22 cellular contexts compared by ENCODE assay signal in genomic region chr20:48148020-48148419, GRCh38.
DNase-seq lines count a peak whose midpoint lies in the region; FAIRE-seq and TF ChIP-seq lines count a peak whose summit lies in the region.
"Had no signal": no experiment of that assay in that cellular context is flagged by ENCODE, and none has a peak within 500 bp of the region (broad histone marks: within the 10 kb centered on the region; RNA-seq: fewer than 3 reads in every experiment).

No MANE protein-coding gene starts in this region.

- TF ChIP-seq CTCF in CD14-positive monocyte (IDR thresholded peaks at IDR 0.05) (no peak), sigmoid colon (IDR thresholded peaks at IDR 0.05) (no peak)

- no peak overlapping the region for H3K27ac ChIP-seq in sigmoid colon
- H3K27ac ChIP-seq: BLaER1 had no signal

- no peak for TF ChIP-seq EP300 in sigmoid colon (IDR thresholded peaks at IDR 0.05)

- TF ChIP-seq POLR2A in sigmoid colon (IDR thresholded peaks at IDR 0.05): no peak

- peak; percentile 89 for FAIRE-seq in HTR-8/SVneo (lab: Jason Lieb, UNC)
- FAIRE-seq: A204.1, D721Med, G401.6, GM12878, GM12892, GM18507 had no signal

- no peak overlapping the region for H3K4me3 Mint-ChIP-seq in CD14-positive monocyte
- H3K4me3 Mint-ChIP-seq: CD4-positive, alpha-beta T cell; CD8-positive, alpha-beta T cell had no signal

- H3K4me1 Mint-ChIP-seq in CD14-positive monocyte: no peaks in the 10 kb centered on the region

- H3K4me3 ChIP-seq in sigmoid colon: no peak overlapping the region
- H3K4me3 ChIP-seq: BLaER1, GM12878 had no signal

- 92 to 96% methylated on average over 3 of the region's 3 CpGs for WGBS in sigmoid colon, 2 donors

- H3K9me3 Mint-ChIP-seq in CD14-positive monocyte: no peaks in the 10 kb centered on the region
- H3K9me3 Mint-ChIP-seq: CD4-positive, alpha-beta T cell; CD8-positive, alpha-beta T cell had no signal

- H3K27me3 Mint-ChIP-seq in CD14-positive monocyte (ENCODE audit: low read depth in 3 of 3): peaks cover 0 to 7% (median 1%) of the 10 kb centered on the region in 3 donors

- no peaks in the 10 kb centered on the region for H3K9me3 ChIP-seq in sigmoid colon
- H3K9me3 ChIP-seq: BE2C, BLaER1, Caco-2 had no signal

- no peaks in the 10 kb centered on the region for H3K27me3 ChIP-seq in sigmoid colon
- H3K27me3 ChIP-seq: BE2C, BLaER1 had no signal

- intact Hi-C loops in CD14-positive monocyte (cut with micrococcal nuclease): no loop called here
- intact Hi-C loops in sigmoid colon (cut with DNase I): no loop called here

- no peaks in the 10 kb centered on the region for H3K36me3 ChIP-seq in sigmoid colon
- H3K36me3 ChIP-seq: BE2C, BLaER1 had no signal

- H3K4me1 ChIP-seq in sigmoid colon: no peaks in the 10 kb centered on the region
- H3K4me1 ChIP-seq: BE2C, BLaER1, Caco-2 had no signal

- peak overlapping the region in 1 of 7 donors; percentile 46 for H3K27ac Mint-ChIP-seq in CD14-positive monocyte
- H3K27ac Mint-ChIP-seq: CD4-positive, alpha-beta T cell; CD8-positive, alpha-beta T cell had no signal

- H3K36me3 Mint-ChIP-seq in CD14-positive monocyte: no peaks in the 10 kb centered on the region
- H3K36me3 Mint-ChIP-seq: CD8-positive, alpha-beta T cell had no signal

- peak; percentile 28 for DNase-seq in CD14-positive monocyte (ENCODE audit: low spot score)
- DNase-seq in HTR-8/SVneo (ENCODE audit: insufficient read length, low spot score): no peak
- DNase-seq in sigmoid colon: peak; percentile 3
- DNase-seq in effector CD4-positive, alpha-beta T cell: no peak
- no peak for DNase-seq in midbrain (lab: John Stamatoyannopoulos, UW)
- DNase-seq in GDM1 (lab: John Stamatoyannopoulos, UW): no peak
- DNase-seq: 8988T; ACHN; BE2C; C1 segment of cervical spinal cord; Caco-2; Calu3; CD4-positive, alpha-beta T cell; CD8-positive, alpha-beta T cell; DMS79 treated with DMSO at 0.1 percent for 48 hours had no signal

Comparison
In these comparisons a context has a peak if more than half of its experiments do, and no peak if none do; other contexts are left out.
1. DNase-seq: peak in CD14-positive monocyte (single experiment) and sigmoid colon (single experiment); none in HTR-8/SVneo (single experiment), effector CD4-positive, alpha-beta T cell (single experiment), midbrain (single experiment) and GDM1 (single experiment).